1 cellular context compared by ENCODE assay signal in the genomic region with DNA sequence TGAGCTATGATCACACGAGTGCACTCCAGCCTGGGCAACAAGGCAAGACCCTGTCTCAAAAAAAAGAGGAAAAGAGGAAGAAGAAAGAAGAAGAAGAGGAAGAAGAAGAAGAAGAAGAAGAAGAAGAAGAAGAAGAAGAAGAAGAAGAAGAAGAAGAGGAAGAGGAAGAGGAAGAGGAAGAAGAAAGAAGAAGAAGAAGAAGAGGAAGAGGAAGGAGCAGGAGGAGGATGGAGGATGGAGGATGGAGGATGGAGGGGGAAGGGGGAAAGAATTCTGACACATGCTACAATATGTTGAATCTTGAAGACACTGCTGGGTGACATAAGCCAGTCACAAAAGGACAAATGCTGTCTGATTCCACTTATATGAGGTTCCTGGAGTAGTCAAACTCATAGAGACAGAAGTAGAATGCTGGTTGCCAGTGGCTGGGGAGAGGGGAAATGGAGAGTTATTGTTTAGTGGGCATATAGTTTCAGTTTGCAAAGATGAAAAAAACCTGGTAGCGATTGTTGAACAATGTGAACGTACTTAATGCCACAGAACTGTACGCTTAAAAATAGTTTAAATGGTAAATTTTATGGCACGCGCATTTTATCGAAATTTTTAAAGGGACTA.
TF ChIP-seq lines count a peak whose summit lies in the region.

No MANE protein-coding gene starts in this region.

TF ChIP-seq in HEK293, 187 proteins besides CTCF, POLR2A, EP300 and RAD21 (continued from another document):
- TF ChIP-seq, protein P1, sequence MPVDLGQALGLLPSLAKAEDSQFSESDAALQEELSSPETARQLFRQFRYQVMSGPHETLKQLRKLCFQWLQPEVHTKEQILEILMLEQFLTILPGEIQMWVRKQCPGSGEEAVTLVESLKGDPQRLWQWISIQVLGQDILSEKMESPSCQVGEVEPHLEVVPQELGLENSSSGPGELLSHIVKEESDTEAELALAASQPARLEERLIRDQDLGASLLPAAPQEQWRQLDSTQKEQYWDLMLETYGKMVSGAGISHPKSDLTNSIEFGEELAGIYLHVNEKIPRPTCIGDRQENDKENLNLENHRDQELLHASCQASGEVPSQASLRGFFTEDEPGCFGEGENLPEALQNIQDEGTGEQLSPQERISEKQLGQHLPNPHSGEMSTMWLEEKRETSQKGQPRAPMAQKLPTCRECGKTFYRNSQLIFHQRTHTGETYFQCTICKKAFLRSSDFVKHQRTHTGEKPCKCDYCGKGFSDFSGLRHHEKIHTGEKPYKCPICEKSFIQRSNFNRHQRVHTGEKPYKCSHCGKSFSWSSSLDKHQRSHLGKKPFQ (tag by site-specific recombination; IDR thresholded peaks at IDR 0.05), result no peak
- TF ChIP-seq, protein P2, sequence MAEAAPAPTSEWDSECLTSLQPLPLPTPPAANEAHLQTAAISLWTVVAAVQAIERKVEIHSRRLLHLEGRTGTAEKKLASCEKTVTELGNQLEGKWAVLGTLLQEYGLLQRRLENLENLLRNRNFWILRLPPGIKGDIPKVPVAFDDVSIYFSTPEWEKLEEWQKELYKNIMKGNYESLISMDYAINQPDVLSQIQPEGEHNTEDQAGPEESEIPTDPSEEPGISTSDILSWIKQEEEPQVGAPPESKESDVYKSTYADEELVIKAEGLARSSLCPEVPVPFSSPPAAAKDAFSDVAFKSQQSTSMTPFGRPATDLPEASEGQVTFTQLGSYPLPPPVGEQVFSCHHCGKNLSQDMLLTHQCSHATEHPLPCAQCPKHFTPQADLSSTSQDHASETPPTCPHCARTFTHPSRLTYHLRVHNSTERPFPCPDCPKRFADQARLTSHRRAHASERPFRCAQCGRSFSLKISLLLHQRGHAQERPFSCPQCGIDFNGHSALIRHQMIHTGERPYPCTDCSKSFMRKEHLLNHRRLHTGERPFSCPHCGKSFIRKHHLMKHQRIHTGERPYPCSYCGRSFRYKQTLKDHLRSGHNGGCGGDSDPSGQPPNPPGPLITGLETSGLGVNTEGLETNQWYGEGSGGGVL (tag by site-specific recombination; IDR thresholded peaks at IDR 0.05), result no peak
- TF ChIP-seq, protein P3, sequence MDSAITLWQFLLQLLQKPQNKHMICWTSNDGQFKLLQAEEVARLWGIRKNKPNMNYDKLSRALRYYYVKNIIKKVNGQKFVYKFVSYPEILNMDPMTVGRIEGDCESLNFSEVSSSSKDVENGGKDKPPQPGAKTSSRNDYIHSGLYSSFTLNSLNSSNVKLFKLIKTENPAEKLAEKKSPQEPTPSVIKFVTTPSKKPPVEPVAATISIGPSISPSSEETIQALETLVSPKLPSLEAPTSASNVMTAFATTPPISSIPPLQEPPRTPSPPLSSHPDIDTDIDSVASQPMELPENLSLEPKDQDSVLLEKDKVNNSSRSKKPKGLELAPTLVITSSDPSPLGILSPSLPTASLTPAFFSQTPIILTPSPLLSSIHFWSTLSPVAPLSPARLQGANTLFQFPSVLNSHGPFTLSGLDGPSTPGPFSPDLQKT (IDR thresholded peaks at IDR 0.05; ENCODE audit: borderline replicate concordance, low read depth, low read length), result no peak
- TF ChIP-seq TCF7L2 (IDR thresholded peaks at IDR 0.05; ENCODE audit: borderline replicate concordance, low read depth, low read length) (no peak), SALL2 (tag by site-specific recombination; IDR thresholded peaks at IDR 0.05; ENCODE audit: borderline replicate concordance) (no peak), ZNF530 (tag by site-specific recombination; IDR thresholded peaks at IDR 0.05; ENCODE audit: low read depth) (no peak), ZBTB48 (tag by site-specific recombination; IDR thresholded peaks at IDR 0.05) (no peak), ZNF354C (tag by site-specific recombination; IDR thresholded peaks at IDR 0.05; ENCODE audit: borderline replicate concordance, low read depth) (no peak), ZNF426 (tag by site-specific recombination; IDR thresholded peaks at IDR 0.05) (no peak), ZNF366 (tag by site-specific recombination; conservative IDR thresholded peaks at IDR 0.05) (peak; percentile 60), GLIS2 (tag by site-specific recombination; IDR thresholded peaks at IDR 0.05) (no peak)
- TF ChIP-seq, protein P4, sequence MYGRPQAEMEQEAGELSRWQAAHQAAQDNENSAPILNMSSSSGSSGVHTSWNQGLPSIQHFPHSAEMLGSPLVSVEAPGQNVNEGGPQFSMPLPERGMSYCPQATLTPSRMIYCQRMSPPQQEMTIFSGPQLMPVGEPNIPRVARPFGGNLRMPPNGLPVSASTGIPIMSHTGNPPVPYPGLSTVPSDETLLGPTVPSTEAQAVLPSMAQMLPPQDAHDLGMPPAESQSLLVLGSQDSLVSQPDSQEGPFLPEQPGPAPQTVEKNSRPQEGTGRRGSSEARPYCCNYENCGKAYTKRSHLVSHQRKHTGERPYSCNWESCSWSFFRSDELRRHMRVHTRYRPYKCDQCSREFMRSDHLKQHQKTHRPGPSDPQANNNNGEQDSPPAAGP (tag by site-specific recombination; IDR thresholded peaks at IDR 0.05), result no peak
TF ChIP-seq in HEK293: peak in this region for 3.
